22 cellular contexts compared by ENCODE assay signal in genomic region chr17:73856585-73856984, GRCh38.
A peak's percentile ranks its signal among the peaks of the same experiment; 100 is the strongest.
DNase-seq lines count a peak whose midpoint lies in the region; ATAC-seq and TF ChIP-seq lines count a peak whose summit lies in the region.
"Had no signal": no experiment of that assay in that cellular context is flagged by ENCODE, and none has a peak within 500 bp of the region (broad histone marks: within the 10 kb centered on the region; RNA-seq: fewer than 3 reads in every experiment).

No MANE protein-coding gene starts in this region.

- peaks cover 3% of the 10 kb centered on the region for H3K4me1 Mint-ChIP-seq in glutamatergic neuron (ENCODE audit: low read depth, unreplicated experiment)

- H3K27ac Mint-ChIP-seq in glutamatergic neuron (ENCODE audit: unreplicated experiment), result peak overlapping the region; percentile 28
- H3K27ac Mint-ChIP-seq: CD4-positive, alpha-beta T cell had no signal

- no peaks in the 10 kb centered on the region for H3K36me3 Mint-ChIP-seq in glutamatergic neuron (ENCODE audit: unreplicated experiment)

- no peak for TF ChIP-seq CTCF in glutamatergic neuron (IDR thresholded peaks at IDR 0.05; ENCODE audit: partially characterized antibody, unreplicated experiment)

- peaks cover 3% of the 10 kb centered on the region for H3K27me3 Mint-ChIP-seq in glutamatergic neuron (ENCODE audit: unreplicated experiment)
- H3K27me3 Mint-ChIP-seq: CD4-positive, alpha-beta T cell had no signal

- no peaks in the 10 kb centered on the region for H3K9me3 Mint-ChIP-seq in glutamatergic neuron (ENCODE audit: unreplicated experiment)
- H3K9me3 Mint-ChIP-seq: CD4-positive, alpha-beta T cell had no signal

- H3K4me3 Mint-ChIP-seq in glutamatergic neuron (ENCODE audit: unreplicated experiment), result no peak overlapping the region
- H3K4me3 Mint-ChIP-seq: CD4-positive, alpha-beta T cell had no signal

- ATAC-seq in GM21737 (IDR thresholded peaks at IDR 0.05; ENCODE audit: unreplicated experiment) (no peak), GM19351 (IDR thresholded peaks at IDR 0.05; ENCODE audit: unreplicated experiment) (no peak)
- ATAC-seq: PC-3 had no signal

- DNase-seq in NCI-H82 (lab: John Stamatoyannopoulos, UW) (peak; percentile 28), NCI-H82 treated with DMSO at 0.1 percent for 48 hours (lab: John Stamatoyannopoulos, UW; ENCODE audit: unreplicated experiment) (no peak), NCI-H2171 treated with DMSO at 0.1 percent for 48 hours (lab: John Stamatoyannopoulos, UW) (peak; percentile 84), glutamatergic neuron (peak; percentile 41), retina (peak; percentile 63), NCI-H69 (lab: John Stamatoyannopoulos, UW) (no peak)
- DNase-seq: 8988T; ACHN; CD4-positive, alpha-beta T cell; COR-L47; DMS79; EL; GF-D8; KBM-7; NCI-H2029; NCI-H2227 treated with DMSO at 0.1 percent for 48 hours; NCI-H526 treated with DMSO at 0.1 percent for 48 hours; PC-3; Right ventricle myocardium superior; T-helper 1 cell had no signal

Comparison
In these comparisons a context has a peak if more than half of its experiments do, and no peak if none do; other contexts are left out.
1. DNase-seq: peak in NCI-H82 (single experiment), NCI-H2171 treated with DMSO at 0.1 percent for 48 hours (single experiment), glutamatergic neuron (single experiment) and retina (single experiment); none in NCI-H82 treated with DMSO at 0.1 percent for 48 hours (single experiment) and NCI-H69 (single experiment).